In genomic region chr3:99087277-99087676, GRCh38 we compare ENCODE assay signal across 30 cellular contexts.
"Had no signal": no experiment of that assay in that cellular context is flagged by ENCODE, and none has a peak within 500 bp of the region (broad histone marks: within the 10 kb centered on the region; RNA-seq: fewer than 3 reads in every experiment).

No MANE protein-coding gene starts in this region.

- H3K27me3 ChIP-seq: breast epithelium, cardiac muscle cell, colonic mucosa, esophagus squamous epithelium, gastrocnemius medialis, heart left ventricle had no signal

- H3K4me3 ChIP-seq: breast epithelium, cardiac muscle cell, colonic mucosa, esophagus squamous epithelium, gastrocnemius medialis, heart left ventricle had no signal

- H3K4me1 ChIP-seq: breast epithelium, colonic mucosa, esophagus squamous epithelium, gastrocnemius medialis, heart left ventricle had no signal

- DNase-seq: activated B cell treated with CpG ODN at 0.5 μM for 24 hours; activated CD4-positive, alpha-beta T cell treated with anti-CD3 and anti-CD28 coated beads for 48 hours; activated CD4-positive, alpha-beta T cell treated with anti-CD3 and anti-CD28 coated beads, Interleukin-2, amount 50 U/mL, for 1 hour; activated CD4-positive, alpha-beta T cell treated with anti-CD3 and anti-CD28 coated beads, Interleukin-2, amount 50 U/mL, for 48 hours; activated CD8-positive, alpha-beta memory T cell treated with anti-CD3 and anti-CD28 coated beads for 24 hours; activated CD8-positive, alpha-beta T cell treated with anti-CD3 and anti-CD28 coated beads for 36 hours; activated effector memory CD4-positive, alpha-beta T cell treated with Interleukin-2 at 50 U/mL for 16 hours; activated gamma-delta T cell treated with Interleukin-2 at 50 U/mL for 16 hours; activated naive CD4-positive, alpha-beta T cell treated with anti-CD3 and anti-CD28 coated beads, Interleukin-2, amount 50 U/mL, for 16 hours; activated naive CD4-positive, alpha-beta T cell treated with Interleukin-2 at 50 U/mL for 16 hours; activated T-cell treated with anti-CD3 and anti-CD28 coated beads, Interleukin-2, amount 50 U/mL, for 4 hours; amygdala; aorta; central memory CD4-positive, alpha-beta T cell; cerebellar nuclear complex; colonic mucosa; effector CD8-positive, alpha-beta T cell; esophagus squamous epithelium; foreskin fibroblast; gastrocnemius medialis; glutamatergic neuron; heart left ventricle; T-helper 17 cell; T1000; WERI-Rb-1 had no signal

- H3K27ac ChIP-seq: breast epithelium, cardiac muscle cell, colonic mucosa, epithelial cell of prostate, esophagus squamous epithelium, gastrocnemius medialis, heart left ventricle, WERI-Rb-1 had no signal

- H3K9me3 ChIP-seq: breast epithelium, colonic mucosa, esophagus squamous epithelium, gastrocnemius medialis, heart left ventricle had no signal

- ATAC-seq: activated CD4-positive, CD25-positive, alpha-beta regulatory T cell treated with anti-CD3 and anti-CD28 coated beads, Interleukin-2, amount 50 U/mL, for 24 hours; activated CD8-positive, alpha-beta T cell treated with anti-CD3 and anti-CD28 coated beads for 36 hours; activated T-cell treated with anti-CD3 and anti-CD28 coated beads, Interleukin-2, amount 50 U/mL, for 4 hours; activated T-helper 17 cell treated with anti-CD3 and anti-CD28 coated beads, Interleukin-2, amount 50 U/mL, for 72 hours; gastrocnemius medialis; heart left ventricle; T-helper 17 cell had no signal

- H3K36me3 ChIP-seq: breast epithelium, cardiac muscle cell, colonic mucosa, esophagus squamous epithelium, gastrocnemius medialis, heart left ventricle, WERI-Rb-1 had no signal
